In genomic region chr16:85539629-85540291, GRCh38 we compare ENCODE assay signal across 1 cellular context.
TF ChIP-seq lines count a peak whose summit lies in the region.

No MANE protein-coding gene starts in this region.

TF ChIP-seq in HepG2, 621 proteins besides CTCF, POLR2A, EP300 and RAD21 (continued from another document and continues in another):
- TF ChIP-seq ZNF724P (CRISPR knock-in tag; IDR thresholded peaks at IDR 0.05; ENCODE audit: borderline replicate concordance) (no peak), ZBTB10 (CRISPR knock-in tag; IDR thresholded peaks at IDR 0.05; ENCODE audit: borderline replicate concordance) (0 out of 2 replicates have a peak, but pooled peaks have one; percentile 20), RFX5 (IDR thresholded peaks at IDR 0.05; ENCODE audit: low read depth, low read length) (no peak), NPAS2 (CRISPR knock-in tag; IDR thresholded peaks at IDR 0.05; ENCODE audit: borderline replicate concordance) (no peak), ATM (IDR thresholded peaks at IDR 0.05; ENCODE audit: borderline replicate concordance) (no peak), UBTF (CRISPR knock-in tag; IDR thresholded peaks at IDR 0.05) (peak; percentile 54; the same call in 1 of the 2 replicates), ZKSCAN8 (CRISPR knock-in tag; IDR thresholded peaks at IDR 0.05; ENCODE audit: borderline replicate concordance) (peak; percentile 88; the same call in 1 of the 2 replicates), ZNF180 (CRISPR knock-in tag; IDR thresholded peaks at IDR 0.05; ENCODE audit: borderline replicate concordance, low read depth) (no peak), FOXP1 (IDR thresholded peaks at IDR 0.05) (no peak), FOXP1 (CRISPR knock-in tag; IDR thresholded peaks at IDR 0.05) (peak; percentile 68), RXRB (CRISPR knock-in tag; IDR thresholded peaks at IDR 0.05; ENCODE audit: borderline replicate concordance) (peak; percentile 97), IRF2 (CRISPR knock-in tag; IDR thresholded peaks at IDR 0.05) (peak; percentile 67; the same call in 1 of the 2 replicates), MTF1 (CRISPR knock-in tag; IDR thresholded peaks at IDR 0.05) (no peak), IRX3 (CRISPR knock-in tag; IDR thresholded peaks at IDR 0.05; ENCODE audit: borderline replicate concordance, low read depth) (0 out of 2 replicates have a peak, but pooled peaks have one; percentile 45), ZMYM3 (CRISPR knock-in tag; IDR thresholded peaks at IDR 0.05) (peak; percentile 87), GZF1 (CRISPR knock-in tag; IDR thresholded peaks at IDR 0.05) (no peak), CBX2 (IDR thresholded peaks at IDR 0.05; ENCODE audit: low read depth, low read length) (no peak), CBX2 (CRISPR knock-in tag; IDR thresholded peaks at IDR 0.05; ENCODE audit: low read depth) (no peak), BRD4 (CRISPR knock-in tag; IDR thresholded peaks at IDR 0.05) (peak; percentile 92), ZNF251 (CRISPR knock-in tag; IDR thresholded peaks at IDR 0.05) (no peak), ZNF331 (CRISPR knock-in tag; IDR thresholded peaks at IDR 0.05) (peak; percentile 82), ZBTB7A (CRISPR knock-in tag; IDR thresholded peaks at IDR 0.05) (no peak), ZNF33B (CRISPR knock-in tag; IDR thresholded peaks at IDR 0.05) (0 out of 2 replicates have a peak, but pooled peaks have one; percentile 21), FUBP1 (CRISPR knock-in tag; IDR thresholded peaks at IDR 0.05; ENCODE audit: borderline replicate concordance) (0 out of 2 replicates have a peak, but pooled peaks have one; percentile 29), CEBPB (IDR thresholded peaks at IDR 0.05; ENCODE audit: borderline replicate concordance, low read depth, low read length) (no peak), FOXJ3 (CRISPR knock-in tag; IDR thresholded peaks at IDR 0.05; ENCODE audit: borderline replicate concordance) (peak; percentile 81), HOXD1 (CRISPR knock-in tag; IDR thresholded peaks at IDR 0.05) (0 out of 2 replicates have a peak, but pooled peaks have one; percentile 47), IRF9 (CRISPR knock-in tag; IDR thresholded peaks at IDR 0.05; ENCODE audit: borderline replicate concordance) (0 out of 2 replicates have a peak, but pooled peaks have one; percentile 45), ZBTB3 (CRISPR knock-in tag; IDR thresholded peaks at IDR 0.05; ENCODE audit: borderline replicate concordance, low read depth) (no peak), KDM4B (CRISPR knock-in tag; IDR thresholded peaks at IDR 0.05) (no peak), NR0B2 (CRISPR knock-in tag; IDR thresholded peaks at IDR 0.05) (no peak), PPARG (CRISPR knock-in tag; conservative IDR thresholded peaks at IDR 0.05) (peak; percentile 91), AFF4 (CRISPR knock-in tag; IDR thresholded peaks at IDR 0.05) (no peak), SKIL (CRISPR knock-in tag; IDR thresholded peaks at IDR 0.05; ENCODE audit: borderline replicate concordance) (peak; percentile 74), ZNF766 (CRISPR knock-in tag; IDR thresholded peaks at IDR 0.05; ENCODE audit: borderline replicate concordance) (0 out of 2 replicates have a peak, but pooled peaks have one; percentile 38), ZNF546 (CRISPR knock-in tag; conservative IDR thresholded peaks at IDR 0.05) (no peak), ATF7-NPFF (CRISPR knock-in tag; IDR thresholded peaks at IDR 0.05; ENCODE audit: low read depth) (no peak), ATF6 (CRISPR knock-in tag; conservative IDR thresholded peaks at IDR 0.05) (no peak), ZNF768 (CRISPR knock-in tag; IDR thresholded peaks at IDR 0.05) (no peak), TBX2 (CRISPR knock-in tag; IDR thresholded peaks at IDR 0.05; ENCODE audit: borderline replicate concordance) (peak; percentile 91), ZMYM2 (CRISPR knock-in tag; IDR thresholded peaks at IDR 0.05) (peak; percentile 65; the same call in 1 of the 2 replicates), HNRNPL (IDR thresholded peaks at IDR 0.05; ENCODE audit: low read depth, low read length) (no peak), MAX (IDR thresholded peaks at IDR 0.05) (peak; percentile 92), MLX (CRISPR knock-in tag; IDR thresholded peaks at IDR 0.05) (peak; percentile 86)
